Comparison of ENCODE assay signal across 8 cellular contexts in genomic region chr18:46097378-46097852, GRCh38. TPM values are rescaled to one million over a fixed set of nuclear protein-coding genes. Genes with fewer than 3 reads are reported as not detected.
DNase-seq lines count a peak whose midpoint lies in the region; ATAC-seq and TF ChIP-seq lines count a peak whose summit lies in the region.

No MANE protein-coding gene starts in this region.

- H3K36me3 Mint-ChIP-seq in T-cell, result peaks cover 8% of the 10 kb centered on the region
- H3K36me3 Mint-ChIP-seq in osteocyte (ENCODE audit: unreplicated experiment), result peaks cover 11% of the 10 kb centered on the region

- CTCF ChIA-PET in T-cell (lab: Charles Lee), result interaction anchor here (0.6 to 2.8 kb wide), 8 partner anchors 24 to 198 kb away, joined by 3 to 11 read pairs (median 4); partner anchors contain the start of gene PSTPIP2 (in 1 of the 2)

- DNase-seq in NCI-H1105 treated with DMSO at 0.1 percent for 48 hours (lab: John Stamatoyannopoulos, UW) (peak; percentile 63), NCI-H1105 (lab: John Stamatoyannopoulos, UW) (no peak), T-cell (peak in 12 of 34 experiments; percentile 3 to 33 (median 12)), fibroblast of peridontal ligament (ENCODE audit: extremely low read depth) (peak; percentile 18), osteocyte (ENCODE audit: extremely low spot score, unreplicated experiment) (no peak), AML-193 (lab: John Stamatoyannopoulos, UW) (no peak), T-helper 9 cell (no peak)

- ATAC-seq in HG03025 (IDR thresholded peaks at IDR 0.05; ENCODE audit: low FRiP score, unreplicated experiment) (peak; percentile 38), T-cell (replicated peaks in 1 of 4) (peak; percentile 7 to 47 (median 11))

- H3K4me3 Mint-ChIP-seq in T-cell (peak overlapping the region; percentile 97 to 98 (median 98)), osteocyte (ENCODE audit: unreplicated experiment) (peak overlapping the region; percentile 96)

- H3K4me1 Mint-ChIP-seq in T-cell, result peaks cover 35 to 39% (median 36%) of the 10 kb centered on the region in 3 donors
- peaks cover 24% of the 10 kb centered on the region for H3K4me1 Mint-ChIP-seq in osteocyte (ENCODE audit: unreplicated experiment)

- POLR2A ChIA-PET in T-cell (lab: Charles Lee), result interaction anchor here (0.6 to 0.7 kb wide), 4 partner anchors 24 to 221 kb away, joined by 3 to 4 read pairs (median 3); no protein-coding TSS in a partner anchor

- H3K9me3 Mint-ChIP-seq in T-cell (no peaks in the 10 kb centered on the region), osteocyte (ENCODE audit: unreplicated experiment) (no peaks in the 10 kb centered on the region)

- no peak for TF ChIP-seq CTCF in osteocyte (IDR thresholded peaks at IDR 0.05)

- H3K27ac Mint-ChIP-seq in T-cell (peak overlapping the region; percentile 93 to 98), osteocyte (ENCODE audit: unreplicated experiment) (peak overlapping the region; percentile 99)

- H3K27me3 Mint-ChIP-seq in T-cell, result no peaks in the 10 kb centered on the region
- H3K27me3 Mint-ChIP-seq in osteocyte (ENCODE audit: unreplicated experiment), result no peaks in the 10 kb centered on the region

RNA-seq across cellular contexts. Expression of gene ATP5F1A, which starts 0.7 kb away (rescaled TPM):
- total RNA-seq in T-cell (100 to 1,000 TPM; 180 to 264 (median 238) TPM), osteocyte (346 and 359 TPM in 2 replicates)

RNA-seq across cellular contexts. Expression of gene HAUS1, which starts 6.8 kb away (rescaled TPM):
- total RNA-seq in T-cell (10 to 100 TPM; 16.3 to 23.2 (median 20.6) TPM), osteocyte (37.0 and 37.3 TPM in 2 replicates)

RNA-seq across cellular contexts. Expression of gene PSTPIP2, which starts 25.4 kb away (rescaled TPM):
- total RNA-seq in T-cell, result 10 to 100 TPM in 3 of 5 donors, 1 to 10 TPM in 2; 7.7 to 16.0 (median 11.4) TPM
- total RNA-seq in osteocyte, result 4.5 TPM in 2 replicates

Comparison
In these comparisons a context has a peak if more than half of its experiments do, and no peak if none do; other contexts are left out.
1. DNase-seq: peak in NCI-H1105 treated with DMSO at 0.1 percent for 48 hours (single experiment) and fibroblast of peridontal ligament (single experiment); none in NCI-H1105 (single experiment), osteocyte (single experiment), AML-193 (0 of 2) and T-helper 9 cell (single experiment).